ENCODE assay signal across 19 cellular contexts in the genomic region with DNA sequence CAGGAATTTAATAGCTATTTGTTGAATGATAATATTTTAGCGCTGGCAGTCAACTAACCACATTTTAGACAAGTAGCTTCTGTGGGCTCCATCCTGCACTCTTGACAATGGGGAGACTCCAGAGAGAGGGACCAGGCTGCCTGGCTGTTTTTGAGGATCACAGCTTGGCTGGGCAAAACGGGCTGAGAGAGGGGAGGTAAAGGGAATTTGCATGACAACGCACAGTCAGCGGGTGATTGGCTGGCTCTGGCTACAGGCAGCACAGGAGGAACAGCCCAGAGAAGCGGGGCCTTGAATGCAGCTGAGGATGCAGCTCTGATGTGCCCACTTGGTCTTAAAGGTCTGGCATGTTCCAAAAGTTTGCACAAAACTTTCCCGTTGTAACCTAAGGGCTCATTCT. TPM values are rescaled to one million over a fixed set of nuclear protein-coding genes. Genes with fewer than 3 reads are reported as not detected.
DNase-seq lines count a peak whose midpoint lies in the region; ATAC-seq and TF ChIP-seq lines count a peak whose summit lies in the region.
"Had no signal": no experiment of that assay in that cellular context is flagged by ENCODE, and none has a peak within 500 bp of the region (broad histone marks: within the 10 kb centered on the region; RNA-seq: fewer than 3 reads in every experiment).

No MANE protein-coding gene starts in this region.

- no peaks in the 10 kb centered on the region for H3K9me3 Mint-ChIP-seq in neural progenitor cell
- H3K9me3 Mint-ChIP-seq: CD4-positive, alpha-beta T cell had no signal

- WGBS in heart right ventricle, 2 donors = 31 to 44% methylated on average over 6 of the region's 6 CpGs

- H3K4me1 Mint-ChIP-seq in neural progenitor cell = peaks cover 35% of the 10 kb centered on the region

- intact Hi-C loops in heart right ventricle (cut with DNase I) = loop anchor here in 1 of 10 donors (10.0 kb wide), 1 partner anchor 299 kb away; no protein-coding TSS in a partner anchor

- no peaks in the 10 kb centered on the region for H3K27me3 ChIP-seq in DND-41 (ENCODE audit: insufficient read depth, low read length, poor library complexity)
- H3K27me3 ChIP-seq in neural progenitor cell = no peaks in the 10 kb centered on the region
- H3K27me3 ChIP-seq in heart right ventricle = peaks cover 0 to 18% (median 11%) of the 10 kb centered on the region in 7 donors
- H3K27me3 ChIP-seq: SJSA1 had no signal

- H3K79me2 ChIP-seq in DND-41 (ENCODE audit: insufficient read depth, low read length) (no peaks in the 10 kb centered on the region), neural progenitor cell (ENCODE audit: low read depth) (no peaks in the 10 kb centered on the region)

- H3K27ac ChIP-seq in DND-41 (ENCODE audit: low read length) (no peak overlapping the region), neural progenitor cell (no peak overlapping the region), heart right ventricle (no peak overlapping the region)
- H3K27ac ChIP-seq: GM23248, KMS-11, SJSA1 had no signal

- no peaks in the 10 kb centered on the region for H3K36me3 Mint-ChIP-seq in neural progenitor cell

- H3K27me3 Mint-ChIP-seq in neural progenitor cell (ENCODE audit: insufficient read depth, low read depth) = peaks cover 7% of the 10 kb centered on the region
- H3K27me3 Mint-ChIP-seq: CD4-positive, alpha-beta T cell had no signal

- peaks cover 3% of the 10 kb centered on the region for H3F3A ChIP-seq in neural progenitor cell (ENCODE audit: low read depth)

- H3K4me2 ChIP-seq in DND-41 (ENCODE audit: insufficient read depth, low read length) = no peak overlapping the region
- no peak overlapping the region for H3K4me2 ChIP-seq in neural progenitor cell
- H3K4me2 ChIP-seq: KMS-11 had no signal

- ATAC-seq in DND-41 (ENCODE audit: insufficient read depth, low read depth) (0 out of 3 replicates have a peak, but pooled peaks have one; percentile 31), heart right ventricle (no peak)
- ATAC-seq: HepG2, PC-3 had no signal

- TF ChIP-seq CTCF in DND-41 (IDR thresholded peaks at IDR 0.05; ENCODE audit: borderline replicate concordance, extremely low read depth, low read length, poor library complexity, severe bottlenecking) (no peak), NB4 (IDR thresholded peaks at IDR 0.05; ENCODE audit: low read depth, low read length) (no peak), neural progenitor cell (IDR thresholded peaks at IDR 0.05) (no peak), heart right ventricle (IDR thresholded peaks at IDR 0.05) (no peak)

- H3K9me3 ChIP-seq in DND-41 (ENCODE audit: insufficient read depth, low read length, severe bottlenecking) (no peaks in the 10 kb centered on the region), neural progenitor cell (ENCODE audit: low read depth) (no peaks in the 10 kb centered on the region), heart right ventricle (no peaks in the 10 kb centered on the region)
- H3K9me3 ChIP-seq: SJSA1 had no signal

- peak overlapping the region; percentile 17 for H3K4me3 Mint-ChIP-seq in neural progenitor cell
- H3K4me3 Mint-ChIP-seq: CD4-positive, alpha-beta T cell had no signal

- in situ Hi-C loops in G401 (cut with HindIII; ENCODE audit: low sequenced_read_pairs) = no loop called here

- no peak for TF ChIP-seq POLR2A in NB4 (IDR thresholded peaks at IDR 0.05; ENCODE audit: extremely low read depth, insufficient read length)

- H3K9ac ChIP-seq in DND-41 (ENCODE audit: low read depth, low read length) (no peak overlapping the region), neural progenitor cell (no peak overlapping the region)
- H3K9ac ChIP-seq: GM23248, KMS-11 had no signal

- H3K4me3 ChIP-seq in DND-41 (ENCODE audit: low read depth in 1 of 2, low read length in 2 of 2) (no peak overlapping the region), NB4 (ENCODE audit: low read depth, low read length) (no peak overlapping the region), neural progenitor cell (no peak overlapping the region), heart right ventricle (no peak overlapping the region)
- H3K4me3 ChIP-seq: GM23248, SJSA1 had no signal

- H3K36me3 ChIP-seq in DND-41 (ENCODE audit: insufficient read depth, low read length) (no peaks in the 10 kb centered on the region), neural progenitor cell (no peaks in the 10 kb centered on the region), heart right ventricle (no peaks in the 10 kb centered on the region)
- H3K36me3 ChIP-seq: SJSA1 had no signal

- DNase-seq in DND-41 (no peak), NB4 (ENCODE audit: low read depth) (peak; percentile 9), iPS DF 19.7 (ENCODE audit: low read depth, low spot score) (peak; percentile 88), neural progenitor cell (ENCODE audit: low spot score) (peak; percentile 87), NCI-H69 (lab: John Stamatoyannopoulos, UW) (no peak), heart right ventricle (no peak), G401 (ENCODE audit: low spot score) (no peak)
- DNase-seq: AML-193; CD4-positive, alpha-beta T cell; GM23248; NCI-H1092 treated with DMSO at 0.1 percent for 48 hours; NCI-H187 treated with DMSO at 0.1 percent for 48 hours; NCI-H2171; NCI-H446 treated with DMSO at 0.1 percent for 48 hours; PC-3 had no signal

- H3K4me1 ChIP-seq in DND-41 (ENCODE audit: insufficient read depth, low read length) (no peaks in the 10 kb centered on the region), neural progenitor cell (peaks cover 34% of the 10 kb centered on the region), heart right ventricle (no peaks in the 10 kb centered on the region)
- H3K4me1 ChIP-seq: SJSA1 had no signal

- H2AFZ ChIP-seq in DND-41 (ENCODE audit: low read depth, low read length) (no peak overlapping the region), neural progenitor cell (replicated peaks) (no peak overlapping the region)
- H2AFZ ChIP-seq: GM23248 had no signal

- H4K20me1 ChIP-seq in DND-41 (ENCODE audit: insufficient read depth, low read length) (no peaks in the 10 kb centered on the region), neural progenitor cell (ENCODE audit: low read depth) (no peaks in the 10 kb centered on the region)

- H3K27ac Mint-ChIP-seq in neural progenitor cell = no peak overlapping the region
- H3K27ac Mint-ChIP-seq: CD4-positive, alpha-beta T cell had no signal

RNA-seq across cellular contexts. Expression of gene LRFN2, which starts 41.2 kb away (rescaled TPM):
- total RNA-seq in neural progenitor cell (ENCODE audit: low replicate concordance) = 0.40 TPM in 1 of 2 replicates, not detected in the other
- not detected for total RNA-seq in heart right ventricle
- polyA plus RNA-seq in heart right ventricle = not detected
- not detected in 2 replicates for total RNA-seq in G401 (2014; rRNA removed; shearing (Covaris generic))
- total RNA-seq: CD4-positive, alpha-beta T cell; GM23248; HepG2; MCF 10A; PC-3; SJSA1 had no signal
- polyA plus RNA-seq: GM23248, HepG2 had no signal

Comparison
In these comparisons a context has a peak if more than half of its experiments do, and no peak if none do; other contexts are left out.
1. DNase-seq: peak in NB4 (single experiment), iPS DF 19.7 (single experiment) and neural progenitor cell (single experiment); none in DND-41 (single experiment), NCI-H69 (single experiment), heart right ventricle (0 of 2) and G401 (single experiment).